Comparison of ENCODE assay signal across 20 cellular contexts in genomic region chr10:82883588-82883987, GRCh38.
"Had no signal": no experiment of that assay in that cellular context is flagged by ENCODE, and none has a peak within 500 bp of the region (broad histone marks: within the 10 kb centered on the region; RNA-seq: fewer than 3 reads in every experiment).

No MANE protein-coding gene starts in this region.

- H3K9me3 ChIP-seq: esophagus muscularis mucosa, gastroesophageal sphincter, ovary, prostate gland, right atrium auricular region, thyroid gland had no signal

- DNase-seq: activated naive CD4-positive, alpha-beta T cell treated with Interleukin-2 at 50 U/mL for 16 hours; activated naive CD8-positive, alpha-beta T cell treated with anti-CD3 and anti-CD28 coated beads for 36 hours; activated T-cell treated with anti-CD3 and anti-CD28 coated beads, Interleukin-2, amount 50 U/mL, for 48 hours; amygdala; cerebellar nuclear complex; head of caudate nucleus; hypothalamus; left cardiac atrium; ovary; stimulated activated CD4-positive, alpha-beta T cell treated with anti-CD3 and anti-CD28 coated beads, Interleukin-12 subunit alpha, Interleukin-12 subunit beta, amount 100 ng/mL, for 4 hours; stimulated activated CD4-positive, alpha-beta T cell treated with anti-CD3 and anti-CD28 coated beads, Interleukin-1b, Interleukin-23, amount 100 ng/mL, for 48 hours; substantia nigra; thyroid gland had no signal

- H3K36me3 ChIP-seq: esophagus muscularis mucosa, gastroesophageal sphincter, ovary, prostate gland, right atrium auricular region, thyroid gland had no signal

- H3K4me1 ChIP-seq: gastroesophageal sphincter, prostate gland, right atrium auricular region, thyroid gland had no signal

- ATAC-seq: gastroesophageal sphincter; left cardiac atrium; natural killer cell treated with Interleukin-12 subunit alpha and Interleukin-12 subunit beta and Interleukin-15 and Interleukin-18, amount 100 ng/mL, for 72 hours; WTC11 had no signal

- H3K4me3 ChIP-seq: coronary artery, esophagus muscularis mucosa, gastroesophageal sphincter, ovary, prostate gland, right atrium auricular region, thyroid gland had no signal

- H3K27me3 ChIP-seq: esophagus muscularis mucosa, gastroesophageal sphincter, ovary, right atrium auricular region, thyroid gland had no signal

- H3K27ac ChIP-seq: coronary artery, esophagus muscularis mucosa, gastroesophageal sphincter, ovary, prostate gland, right atrium auricular region, thyroid gland had no signal
